ENCODE assay signal across 9 cellular contexts in the genomic region with DNA sequence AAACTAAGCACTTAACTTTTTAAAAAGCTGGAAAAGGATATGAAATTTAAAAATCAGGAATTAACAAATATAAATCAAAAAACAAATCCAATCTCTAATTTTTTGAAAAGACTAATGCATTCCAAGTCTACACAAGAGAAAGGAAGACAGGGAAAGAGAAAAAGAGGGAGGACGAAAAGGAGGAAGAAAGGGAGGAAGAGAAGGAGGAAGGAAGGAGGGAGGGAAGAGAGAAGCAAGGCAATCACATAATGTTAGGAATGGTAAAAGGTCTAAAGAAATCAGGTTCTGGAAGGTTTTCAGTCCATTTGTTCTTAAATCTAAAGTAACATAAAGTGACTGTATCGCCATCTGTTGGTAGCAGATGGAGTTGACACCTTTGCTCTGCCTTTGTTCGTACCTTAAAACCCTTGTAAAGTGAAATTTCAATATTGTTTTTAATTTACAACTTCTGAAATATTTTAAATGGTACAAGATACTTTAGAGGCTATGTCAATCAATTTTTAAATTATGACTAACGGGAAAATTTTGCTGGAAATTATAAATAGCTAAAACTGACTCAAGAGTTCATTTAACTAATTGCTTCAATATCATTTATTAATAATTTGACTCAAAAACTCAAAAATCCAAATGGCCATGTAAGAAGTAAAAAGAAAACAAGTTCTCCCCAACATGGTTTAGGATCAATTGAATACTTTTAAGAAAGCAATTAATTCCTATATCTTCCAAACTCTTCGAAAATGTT. TPM values are rescaled to one million over a fixed set of nuclear protein-coding genes. Genes with fewer than 3 reads are reported as not detected.
DNase-seq lines count a peak whose midpoint lies in the region; ATAC-seq and TF ChIP-seq lines count a peak whose summit lies in the region.
"Had no signal": no experiment of that assay in that cellular context is flagged by ENCODE, and none has a peak within 500 bp of the region (broad histone marks: within the 10 kb centered on the region; RNA-seq: fewer than 3 reads in every experiment).

No MANE protein-coding gene starts in this region.

- no peaks in the 10 kb centered on the region for H3K9me3 ChIP-seq in neutrophil

- H3K27me3 Mint-ChIP-seq in activated T-helper 1 cell treated with anti-CD3 and anti-CD28 coated beads, Interleukin-12 subunit alpha, Interleukin-12 subunit beta, Interleukin-2, Interleukin-4 antibody, amounts not matched to agents 30 ng/mL and 10 ng/mL and 1 ng/mL, durations not matched to agents 14 hours and 24 hours and 36 hours (ENCODE audit: insufficient read depth), result peaks cover 15% of the 10 kb centered on the region

- H3K27me3 ChIP-seq in dorsolateral prefrontal cortex (no peaks in the 10 kb centered on the region), neutrophil (no peaks in the 10 kb centered on the region)

- DNase-seq in NCI-H524 (lab: John Stamatoyannopoulos, UW), result peak; percentile 15 to 68
- no peak for DNase-seq in NCI-H524 treated with DMSO at 0.1 percent for 48 hours (lab: John Stamatoyannopoulos, UW)
- DNase-seq in HS-27A (ENCODE audit: low read depth), result peak; percentile 33
- DNase-seq in SHP77 treated with DMSO at 0.1 percent for 48 hours (lab: John Stamatoyannopoulos, UW), result peak; percentile 23
- DNase-seq in dorsolateral prefrontal cortex, result peak in 1 of 10 donors; percentile 23
- no peak for DNase-seq in activated T-helper 1 cell treated with anti-CD3 and anti-CD28 coated beads, Interleukin-12 subunit alpha, Interleukin-12 subunit beta, Interleukin-2, Interleukin-4 antibody, amounts not matched to agents 30 ng/mL and 10 ng/mL and 1 ng/mL, durations not matched to agents 14 hours and 24 hours and 36 hours (ENCODE audit: low spot score)

- no peak overlapping the region for H3K27ac Mint-ChIP-seq in activated T-helper 1 cell treated with anti-CD3 and anti-CD28 coated beads, Interleukin-12 subunit alpha, Interleukin-12 subunit beta, Interleukin-2, Interleukin-4 antibody, amounts not matched to agents 30 ng/mL and 10 ng/mL and 1 ng/mL, durations not matched to agents 14 hours and 24 hours and 36 hours
- H3K27ac Mint-ChIP-seq: activated naive CD8-positive, alpha-beta T cell had no signal

- H3K4me3 Mint-ChIP-seq in activated T-helper 1 cell treated with anti-CD3 and anti-CD28 coated beads, Interleukin-12 subunit alpha, Interleukin-12 subunit beta, Interleukin-2, Interleukin-4 antibody, amounts not matched to agents 30 ng/mL and 10 ng/mL and 1 ng/mL, durations not matched to agents 14 hours and 24 hours and 36 hours, result no peak overlapping the region
- H3K4me3 Mint-ChIP-seq: activated naive CD8-positive, alpha-beta T cell had no signal

- intact Hi-C loops in dorsolateral prefrontal cortex (cut with DNase I), result no loop called here
- intact Hi-C loops in activated T-helper 1 cell treated with anti-CD3 and anti-CD28 coated beads, Interleukin-12 subunit alpha, Interleukin-12 subunit beta, Interleukin-2, Interleukin-4 antibody, amounts not matched to agents 30 ng/mL and 10 ng/mL and 1 ng/mL, durations not matched to agents 14 hours and 24 hours and 36 hours (cut with micrococcal nuclease), result loop anchor here (1.0 to 5.0 kb wide), 4 partner anchors 67 to 297 kb away; no protein-coding TSS in a partner anchor

- no peaks in the 10 kb centered on the region for H3K4me1 ChIP-seq in neutrophil (ENCODE audit: control insufficient read depth in 1 of 2, insufficient read depth in 1 of 2, low read depth in 1 of 2, low read length in 1 of 2)

- no peaks in the 10 kb centered on the region for H3K9me3 Mint-ChIP-seq in activated T-helper 1 cell treated with anti-CD3 and anti-CD28 coated beads, Interleukin-12 subunit alpha, Interleukin-12 subunit beta, Interleukin-2, Interleukin-4 antibody, amounts not matched to agents 30 ng/mL and 10 ng/mL and 1 ng/mL, durations not matched to agents 14 hours and 24 hours and 36 hours

- H3K27ac ChIP-seq in dorsolateral prefrontal cortex (no peak overlapping the region), neutrophil (no peak overlapping the region)

- H3K36me3 Mint-ChIP-seq in activated T-helper 1 cell treated with anti-CD3 and anti-CD28 coated beads, Interleukin-12 subunit alpha, Interleukin-12 subunit beta, Interleukin-2, Interleukin-4 antibody, amounts not matched to agents 30 ng/mL and 10 ng/mL and 1 ng/mL, durations not matched to agents 14 hours and 24 hours and 36 hours (ENCODE audit: low read depth), result peaks cover 3% of the 10 kb centered on the region
- H3K36me3 Mint-ChIP-seq: activated naive CD8-positive, alpha-beta T cell had no signal

- TF ChIP-seq CTCF in dorsolateral prefrontal cortex (IDR thresholded peaks at IDR 0.05 in 54 of 56, conservative IDR thresholded peaks at IDR 0.05 in 2 of 56; ENCODE audit: low read depth in 1 of 56, partially characterized antibody in 56 of 56) (peak in 55 of 56 donors; percentile 15 to 69 (median 55)), neutrophil (IDR thresholded peaks at IDR 0.05) (peak; percentile 57)

- peaks cover 7% of the 10 kb centered on the region for H3K4me1 Mint-ChIP-seq in activated T-helper 1 cell treated with anti-CD3 and anti-CD28 coated beads, Interleukin-12 subunit alpha, Interleukin-12 subunit beta, Interleukin-2, Interleukin-4 antibody, amounts not matched to agents 30 ng/mL and 10 ng/mL and 1 ng/mL, durations not matched to agents 14 hours and 24 hours and 36 hours (ENCODE audit: low read depth)

- ATAC-seq in HG02678 (IDR thresholded peaks at IDR 0.05; ENCODE audit: unreplicated experiment), result no peak

- H3K4me3 ChIP-seq in dorsolateral prefrontal cortex (no peak overlapping the region), neutrophil (ENCODE audit: low read depth in 1 of 2, low read length in 1 of 2) (no peak overlapping the region)

- no peaks in the 10 kb centered on the region for H3K36me3 ChIP-seq in neutrophil

RNA-seq across cellular contexts. Expression of a gene that starts 20.4 kb away (rescaled TPM):
- 100 to 1,000 TPM in 12 of 120 experiments, 10 to 100 TPM in 108; 37.3 to 119 (median 82.8) TPM for total RNA-seq in dorsolateral prefrontal cortex
- total RNA-seq in activated T-helper 1 cell treated with anti-CD3 and anti-CD28 coated beads, Interleukin-12 subunit alpha, Interleukin-12 subunit beta, Interleukin-2, Interleukin-4 antibody, amounts not matched to agents 30 ng/mL and 10 ng/mL and 1 ng/mL, durations not matched to agents 14 hours and 24 hours and 36 hours, result 93.4 and 97.1 TPM in 2 replicates

Comparison
In these comparisons a context has a peak if more than half of its experiments do, and no peak if none do; other contexts are left out.
1. DNase-seq: peak in NCI-H524 (2 of 2), HS-27A (single experiment) and SHP77 treated with DMSO at 0.1 percent for 48 hours (single experiment); none in NCI-H524 treated with DMSO at 0.1 percent for 48 hours (single experiment) and activated T-helper 1 cell treated with anti-CD3 and anti-CD28 coated beads, Interleukin-12 subunit alpha, Interleukin-12 subunit beta, Interleukin-2, Interleukin-4 antibody, amounts not matched to agents 30 ng/mL and 10 ng/mL and 1 ng/mL, durations not matched to agents 14 hours and 24 hours and 36 hours (single experiment).